1 cellular context compared by ENCODE assay signal in genomic region chr5:141637693-141638419, GRCh38.
TF ChIP-seq lines count a peak whose summit lies in the region.

No MANE protein-coding gene starts in this region.

TF ChIP-seq in HepG2, 621 proteins besides CTCF, POLR2A, EP300 and RAD21 (continued from another document and continues in another):
- TF ChIP-seq ZNF619 (CRISPR knock-in tag; IDR thresholded peaks at IDR 0.05) (no peak), HMG20A (CRISPR knock-in tag; IDR thresholded peaks at IDR 0.05; ENCODE audit: borderline replicate concordance) (no peak), ZBTB7A (CRISPR knock-in tag; IDR thresholded peaks at IDR 0.05) (no peak), ZFY (CRISPR knock-in tag; IDR thresholded peaks at IDR 0.05) (peak; percentile 43), ZNF768 (CRISPR knock-in tag; IDR thresholded peaks at IDR 0.05) (0 out of 2 replicates have a peak, but pooled peaks have one; percentile 27), SMAD1 (CRISPR knock-in tag; IDR thresholded peaks at IDR 0.05; ENCODE audit: borderline replicate concordance, low read depth) (0 out of 2 replicates have a peak, but pooled peaks have one; percentile 25), KDM5A (IDR thresholded peaks at IDR 0.05; ENCODE audit: borderline replicate concordance, low read length) (0 out of 2 replicates have a peak, but pooled peaks have one; percentile 42), NR2F6 (IDR thresholded peaks at IDR 0.05) (no peak), NR2F6 (CRISPR knock-in tag; IDR thresholded peaks at IDR 0.05) (no peak), ZNF557 (CRISPR knock-in tag; IDR thresholded peaks at IDR 0.05) (0 out of 2 replicates have a peak, but pooled peaks have one; percentile 22), FUBP1 (CRISPR knock-in tag; IDR thresholded peaks at IDR 0.05; ENCODE audit: borderline replicate concordance) (no peak), ZNF652 (CRISPR knock-in tag; IDR thresholded peaks at IDR 0.05; ENCODE audit: borderline replicate concordance, low read depth) (no peak), RFXANK (CRISPR knock-in tag; IDR thresholded peaks at IDR 0.05) (no peak), HMGXB4 (CRISPR knock-in tag; IDR thresholded peaks at IDR 0.05; ENCODE audit: borderline replicate concordance in 1 of 2, low read depth in 1 of 2) (peak in 1 of 2 experiments; percentile 78; a peak in 1 of 4 replicates), ZNF7 (CRISPR knock-in tag; IDR thresholded peaks at IDR 0.05) (no peak), ZNF281 (CRISPR knock-in tag; IDR thresholded peaks at IDR 0.05; ENCODE audit: borderline replicate concordance) (peak; percentile 88; the same call in 1 of the 2 replicates), DMAP1 (CRISPR knock-in tag; IDR thresholded peaks at IDR 0.05) (peak; percentile 11; the same call in 1 of the 2 replicates), ZKSCAN5 (CRISPR knock-in tag; IDR thresholded peaks at IDR 0.05) (no peak), BRCA1 (CRISPR knock-in tag; IDR thresholded peaks at IDR 0.05) (no peak), KMT2A (CRISPR knock-in tag; IDR thresholded peaks at IDR 0.05) (no peak), PAXIP1 (CRISPR knock-in tag; conservative IDR thresholded peaks at IDR 0.05) (no peak), SP1 (IDR thresholded peaks at IDR 0.05) (no peak), SP1 (CRISPR knock-in tag; IDR thresholded peaks at IDR 0.05) (peak; percentile 11; the same call in 1 of the 2 replicates), ZFP41 (CRISPR knock-in tag; IDR thresholded peaks at IDR 0.05; ENCODE audit: borderline replicate concordance) (no peak), ZNF781 (CRISPR knock-in tag; IDR thresholded peaks at IDR 0.05; ENCODE audit: borderline replicate concordance, not compliant biosample characterization) (no peak), TBX2 (CRISPR knock-in tag; IDR thresholded peaks at IDR 0.05; ENCODE audit: borderline replicate concordance) (no peak; the same call in 1 of the 2 replicates), TBP (CRISPR knock-in tag; IDR thresholded peaks at IDR 0.05) (0 out of 2 replicates have a peak, but pooled peaks have one; percentile 41), MBD4 (IDR thresholded peaks at IDR 0.05; ENCODE audit: borderline replicate concordance, low read length) (no peak), SRSF1 (optimal IDR thresholded peaks at IDR 0.05; ENCODE audit: low read depth, low read length) (peak; percentile 1), SNRNP70 (IDR thresholded peaks at IDR 0.05; ENCODE audit: low read depth, low read length) (no peak), ATF7-NPFF (CRISPR knock-in tag; IDR thresholded peaks at IDR 0.05; ENCODE audit: low read depth) (peak; percentile 45; the same call in 1 of the 2 replicates), GATAD2A (CRISPR knock-in tag; IDR thresholded peaks at IDR 0.05) (0 out of 2 replicates have a peak, but pooled peaks have one; percentile 2), ZBTB14 (CRISPR knock-in tag; IDR thresholded peaks at IDR 0.05) (no peak), HIVEP1 (CRISPR knock-in tag; IDR thresholded peaks at IDR 0.05) (no peak), ATRX (CRISPR knock-in tag; IDR thresholded peaks at IDR 0.05; ENCODE audit: borderline replicate concordance) (no peak), ZC3H4 (CRISPR knock-in tag; IDR thresholded peaks at IDR 0.05; ENCODE audit: borderline replicate concordance) (0 out of 2 replicates have a peak, but pooled peaks have one; percentile 35), TAF15 (IDR thresholded peaks at IDR 0.05; ENCODE audit: low read depth, low read length, poor library complexity, severe bottlenecking) (no peak), ZNF83 (CRISPR knock-in tag; IDR thresholded peaks at IDR 0.05; ENCODE audit: borderline replicate concordance) (no peak), MTERF4 (CRISPR knock-in tag; IDR thresholded peaks at IDR 0.05) (0 out of 2 replicates have a peak, but pooled peaks have one; percentile 47), HES4 (CRISPR knock-in tag; IDR thresholded peaks at IDR 0.05; ENCODE audit: borderline replicate concordance) (peak; percentile 41; the same call in 1 of the 2 replicates), ZNF331 (CRISPR knock-in tag; IDR thresholded peaks at IDR 0.05) (no peak), ZFP36L1 (CRISPR knock-in tag; IDR thresholded peaks at IDR 0.05) (no peak), ZNF24 (IDR thresholded peaks at IDR 0.05) (no peak), ZNF609 (CRISPR knock-in tag; IDR thresholded peaks at IDR 0.05; ENCODE audit: borderline replicate concordance) (no peak), CBX5 (CRISPR knock-in tag; IDR thresholded peaks at IDR 0.05; ENCODE audit: borderline replicate concordance) (no peak)
